ENCODE assay signal across 31 cellular contexts in the genomic region with DNA sequence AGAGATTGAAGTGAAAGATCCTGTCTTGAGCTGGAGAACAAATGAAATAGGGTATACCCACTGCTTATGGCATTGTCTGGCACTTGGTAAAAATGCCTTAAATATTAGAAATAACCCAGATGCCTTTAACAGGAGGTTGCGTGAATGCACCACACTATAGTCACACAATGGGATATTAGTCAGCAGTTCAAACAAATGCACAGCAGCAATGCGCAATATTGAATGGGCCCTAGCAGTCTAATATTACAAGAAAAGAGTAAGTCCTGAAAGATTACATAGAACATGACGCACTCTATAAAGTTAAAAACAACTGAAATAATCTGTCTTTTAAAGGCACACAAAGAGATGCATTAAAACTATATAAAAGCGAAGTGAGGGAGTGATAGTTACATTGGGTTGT.
"Had no signal": no experiment of that assay in that cellular context is flagged by ENCODE, and none has a peak within 500 bp of the region (broad histone marks: within the 10 kb centered on the region; RNA-seq: fewer than 3 reads in every experiment).

No MANE protein-coding gene starts in this region.

- H3K27ac ChIP-seq: adrenal gland, ascending aorta, breast epithelium, gastroesophageal sphincter, neutrophil, right lobe of liver, thyroid gland, upper lobe of left lung, vagina had no signal

- ATAC-seq: gastroesophageal sphincter; right lobe of liver; stimulated activated memory B cell treated with anti-CD40 and anti-IgM and Interleukin-4, amounts not matched to agents 10 μg/mL and 1 μg/mL and 100 μg/mL, for 72 hours; stimulated activated naive CD8-positive, alpha-beta T cell treated with anti-CD3 and anti-CD28 coated beads, Interleukin-15, amount 100 ng/mL, for 72 hours had no signal

- DNase-seq: activated CD4-positive, alpha-beta memory T cell treated with anti-CD3 and anti-CD28 coated beads for 36 hours; activated CD4-positive, alpha-beta T cell treated with anti-CD3 and anti-CD28 coated beads, Interleukin-2, amount 10 ng/mL, durations not matched to agents 24 days and 14 days; activated CD4-positive, CD25-positive, alpha-beta regulatory T cell treated with anti-CD3 and anti-CD28 coated beads, Interleukin-2, amount 50 U/mL, for 72 hours; activated CD8-positive, alpha-beta memory T cell treated with anti-CD3 and anti-CD28 coated beads, Interleukin-2, amount 50 U/mL, for 4 hours; activated effector memory CD4-positive, alpha-beta T cell treated with anti-CD3 and anti-CD28 coated beads, Interleukin-2, amount 50 U/mL, for 16 hours; activated naive CD4-positive, alpha-beta T cell treated with anti-CD3 and anti-CD28 coated beads for 36 hours; activated naive CD8-positive, alpha-beta T cell treated with anti-CD3 and anti-CD28 coated beads for 36 hours; activated T-cell treated with anti-CD3 and anti-CD28 coated beads, Interleukin-2, amount 50 U/mL, for 1 hour; adrenal gland; dermis blood vessel endothelial cell; effector CD4-positive, alpha-beta T cell; hippocampal formation; kidney; naive B cell; nephron progenitor cell; right lobe of liver; small intestine; stimulated activated CD4-positive, alpha-beta T cell treated with anti-CD3 and anti-CD28 coated beads, Interleukin-1b, Interleukin-23, amount 100 ng/mL, for 48 hours; stimulated activated CD4-positive, alpha-beta T cell treated with anti-CD3 and anti-CD28 coated beads, Interleukin-4, amount 100 ng/mL, for 4 hours; stimulated activated CD8-positive, alpha-beta memory T cell treated with anti-CD3 and anti-CD28 coated beads, Interleukin-4, amount 100 ng/mL, for 48 hours; stimulated activated naive CD8-positive, alpha-beta T cell treated with anti-CD3 and anti-CD28 coated beads, Interleukin-15, amount 100 ng/mL, for 72 hours; substantia nigra; T-helper 2 cell; thyroid gland; upper lobe of left lung had no signal
